ENCODE assay signal across 17 cellular contexts in the genomic region with DNA sequence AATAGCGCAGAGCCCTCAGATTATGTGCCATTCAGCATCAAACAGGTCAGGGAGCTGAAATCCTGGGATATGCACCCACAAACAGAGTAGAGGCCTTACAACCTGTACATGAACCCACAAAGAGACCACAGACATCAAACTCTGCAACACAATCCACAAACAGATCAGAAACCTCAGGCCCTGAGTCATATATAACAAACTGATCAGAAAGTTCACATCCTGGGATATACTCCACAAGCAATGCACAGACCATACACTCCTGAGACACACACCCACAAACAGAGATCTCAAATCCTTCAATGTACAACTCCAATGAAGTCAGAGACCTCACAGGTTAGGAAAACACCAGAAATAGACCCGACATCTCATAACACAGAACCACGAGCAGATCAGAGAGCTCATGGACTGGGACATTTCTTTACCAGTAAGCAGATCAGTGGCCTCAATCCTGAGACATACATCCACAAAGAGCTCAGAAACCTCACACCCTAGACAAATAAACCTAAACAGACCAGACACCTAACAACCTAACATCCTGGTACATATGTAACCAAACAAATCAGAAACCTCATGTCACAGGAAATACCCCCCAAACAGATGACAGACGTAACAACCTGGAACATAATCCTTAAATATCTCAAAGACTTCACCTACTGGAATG. TPM values are rescaled to one million over a fixed set of nuclear protein-coding genes. Genes with fewer than 3 reads are reported as not detected.
"Had no signal": no experiment of that assay in that cellular context is flagged by ENCODE, and none has a peak within 500 bp of the region (broad histone marks: within the 10 kb centered on the region; RNA-seq: fewer than 3 reads in every experiment).

No MANE protein-coding gene starts in this region.

- H3K27me3 Mint-ChIP-seq: memory B cell, type B pancreatic cell had no signal

- H3K4me1 ChIP-seq: esophagus muscularis mucosa, suprapubic skin had no signal

- H3K36me3 Mint-ChIP-seq: type B pancreatic cell, WTC11 had no signal

- H3K4me3 Mint-ChIP-seq: memory B cell, nephron, type B pancreatic cell, WTC11 had no signal

- H3K27ac Mint-ChIP-seq: memory B cell, nephron, type B pancreatic cell, WTC11 had no signal

- H3K9me3 ChIP-seq: esophagus muscularis mucosa, suprapubic skin had no signal

- H3K9me3 Mint-ChIP-seq: memory B cell, type B pancreatic cell, WTC11 had no signal

- ATAC-seq: left ventricle myocardium superior, WTC11 had no signal

- DNase-seq: activated CD4-positive, alpha-beta T cell treated with anti-CD3 and anti-CD28 coated beads, Interleukin-2, amount 50 U/mL, for 1 hour; activated T-cell treated with anti-CD3 and anti-CD28 coated beads, Interleukin-2, amount 50 U/mL, for 48 hours; left ventricle myocardium superior; nucleus accumbens; posterior cingulate gyrus; retina; stimulated activated CD4-positive, alpha-beta T cell treated with anti-CD3 and anti-CD28 coated beads, Interleukin-15, amount 100 ng/mL, for 24 hours; stimulated activated CD4-positive, alpha-beta T cell treated with anti-CD3 and anti-CD28 coated beads, Interleukin-4, amount 100 ng/mL, for 1 hour; stimulated activated naive CD4-positive, alpha-beta T cell treated with Interleukin-2 at 50 U/mL for 16 hours had no signal

- H3K27ac ChIP-seq: esophagus muscularis mucosa, suprapubic skin had no signal

- H3K4me1 Mint-ChIP-seq: nephron, WTC11 had no signal

- H3K4me3 ChIP-seq: esophagus muscularis mucosa, suprapubic skin had no signal

- H3K36me3 ChIP-seq: esophagus muscularis mucosa, suprapubic skin had no signal

RNA-seq across cellular contexts. Expression of gene GLOD5, which starts 40.8 kb away (rescaled TPM):
- total RNA-seq: astrocyte, esophagus muscularis mucosa, left ventricle myocardium superior, skeletal muscle tissue, suprapubic skin, WTC11 had no signal
